17 cellular contexts compared by ENCODE assay signal in genomic region chr7:6406121-6406520, GRCh38. TPM values are rescaled to one million over a fixed set of nuclear protein-coding genes. Genes with fewer than 3 reads are reported as not detected.
A peak's percentile ranks its signal among the peaks of the same experiment; 100 is the strongest.
DNase-seq lines count a peak whose midpoint lies in the region; ATAC-seq, FAIRE-seq and TF ChIP-seq lines count a peak whose summit lies in the region.
"Had no signal": no experiment of that assay in that cellular context is flagged by ENCODE, and none has a peak within 500 bp of the region (broad histone marks: within the 10 kb centered on the region; RNA-seq: fewer than 3 reads in every experiment).

No MANE protein-coding gene starts in this region.

- H3K4me1 ChIP-seq in HepG2 (ENCODE audit: insufficient read depth, low read length) (no peaks in the 10 kb centered on the region), right lobe of liver (no peaks in the 10 kb centered on the region), HCT116 (ENCODE audit: control insufficient read depth in 1 of 2, insufficient read depth in 2 of 2, low read length in 2 of 2) (no peaks in the 10 kb centered on the region), kidney (ENCODE audit: control insufficient read depth in 1 of 2, insufficient read depth in 1 of 2, low read depth in 1 of 2, low read length in 2 of 2) (no peaks in the 10 kb centered on the region), neuronal stem cell (ENCODE audit: control insufficient read depth in 2 of 2, insufficient read depth in 1 of 2, low read depth in 1 of 2, low read length in 2 of 2) (peaks cover 0 to 4% of the 10 kb centered on the region in 2 donors)

- H3K4ac ChIP-seq in neuronal stem cell (ENCODE audit: low read length), result no peak overlapping the region

- no peak for TF ChIP-seq EP300 in HepG2 (IDR thresholded peaks at IDR 0.05; ENCODE audit: low read depth in 2 of 2, low read length in 2 of 2)
- no peak for TF ChIP-seq EP300 in HepG2 (CRISPR knock-in tag; IDR thresholded peaks at IDR 0.05; ENCODE audit: borderline replicate concordance)

- no peak overlapping the region for H2BK5ac ChIP-seq in neuronal stem cell (ENCODE audit: low read length)

- H3K4me3 Mint-ChIP-seq in stimulated activated naive B cell treated with anti-CD40 and anti-IgM and Interleukin-4, amounts not matched to agents 10 μg/mL and 1 μg/mL and 100 μg/mL, for 72 hours, result no peak overlapping the region

- no peak overlapping the region for H3K14ac ChIP-seq in neuronal stem cell (ENCODE audit: low read length)

- ATAC-seq in HepG2, result no peak
- ATAC-seq in right lobe of liver, result no peak
- ATAC-seq in HCT116, result no peak
- ATAC-seq in stimulated activated naive B cell treated with anti-CD40 and anti-IgM and Interleukin-4, amounts not matched to agents 10 μg/mL and 1 μg/mL and 100 μg/mL, for 72 hours (replicated peaks), result peak in 1 of 2 donors; percentile 10

- no peak overlapping the region for H2BK15ac ChIP-seq in neuronal stem cell (ENCODE audit: low read length)

- CTCF ChIA-PET in HepG2 (lab: Yijun Ruan, JAX; ENCODE audit: low intra/inter-chr PET ratio, low total read pairs) (no interaction called here), HCT116 (lab: Charles Lee) (no interaction called here)

- WGBS in HepG2 (ENCODE audit: low lambda C conversion rate), result 90% methylated on average over 5 of the region's 5 CpGs
- WGBS in right lobe of liver (ENCODE audit: insufficient coverage, low coverage, low lambda C conversion rate, missing lambda C conversion rate), result 88% methylated on average over 5 of the region's 5 CpGs
- WGBS in neuronal stem cell (ENCODE audit: extremely low coverage in 2 of 2, insufficient read length in 2 of 2, insufficient replicate concordance in 1 of 2), 2 donors, result no CpG with 5 or more reads among the region's 5 CpGs

- H3K27ac Mint-ChIP-seq in stimulated activated naive B cell treated with anti-CD40 and anti-IgM and Interleukin-4, amounts not matched to agents 10 μg/mL and 1 μg/mL and 100 μg/mL, for 72 hours, result peak overlapping the region; percentile 63

- no peak for FAIRE-seq in HepG2 (lab: Jason Lieb, UNC)
- FAIRE-seq in kidney (lab: Jason Lieb, UNC), result no peak
- FAIRE-seq: D721Med had no signal

- H3K27me3 Mint-ChIP-seq in stimulated activated naive B cell treated with anti-CD40 and anti-IgM and Interleukin-4, amounts not matched to agents 10 μg/mL and 1 μg/mL and 100 μg/mL, for 72 hours, result no peaks in the 10 kb centered on the region

- H2BK120ac ChIP-seq in neuronal stem cell (ENCODE audit: low read depth, low read length), result no peak overlapping the region

- TF ChIP-seq POLR2A in HepG2 (IDR thresholded peaks at IDR 0.05; ENCODE audit: insufficient read depth in 1 of 2, low read depth in 2 of 2, low read length in 2 of 2) (no peak), right lobe of liver (IDR thresholded peaks at IDR 0.05) (no peak), HCT116 (IDR thresholded peaks at IDR 0.05; ENCODE audit: borderline replicate concordance, extremely low read depth, insufficient read depth, insufficient read length) (no peak)

- no peak overlapping the region for H3K18ac ChIP-seq in neuronal stem cell (ENCODE audit: low read length)

- H3K36me3 ChIP-seq in HepG2 (replicated peaks in 1 of 2; ENCODE audit: control insufficient read depth in 1 of 2, insufficient read depth in 2 of 2, low read length in 2 of 2) (peaks cover 25 to 77% of the 10 kb centered on the region in 2 experiments), right lobe of liver (peaks cover 2 to 83% (median 32%) of the 10 kb centered on the region in 4 donors), HCT116 (ENCODE audit: control insufficient read depth in 1 of 2, insufficient read depth in 2 of 2, low read length in 2 of 2) (peaks cover 24 to 56% of the 10 kb centered on the region in 2 experiments; a peak in 3 of 4 replicates), kidney (ENCODE audit: control insufficient read depth in 1 of 2, insufficient read depth in 2 of 2, low read length in 2 of 2) (peaks cover 45 to 63% of the 10 kb centered on the region in 2 donors), neuronal stem cell (replicated peaks in 1 of 2; ENCODE audit: control insufficient read depth in 2 of 2, insufficient read depth in 2 of 2, low read length in 2 of 2) (peaks cover 49 to 94% of the 10 kb centered on the region in 2 donors)

- H3K27ac ChIP-seq in HepG2 (ENCODE audit: extremely low read length, insufficient read depth, low read length) (no peak overlapping the region), right lobe of liver (no peak overlapping the region), HCT116 (ENCODE audit: low read depth, low read length) (no peak overlapping the region), kidney (ENCODE audit: low read depth in 2 of 2, low read length in 2 of 2) (no peak overlapping the region), neuronal stem cell (replicated peaks; ENCODE audit: low read length) (no peak overlapping the region)
- H3K27ac ChIP-seq: KMS-11 had no signal

- no peak overlapping the region for H3K4me3 ChIP-seq in HepG2 (replicated peaks in 1 of 3; ENCODE audit: insufficient read depth in 1 of 3, low read depth in 2 of 3, low read length in 3 of 3)
- no peak overlapping the region for H3K4me3 ChIP-seq in right lobe of liver
- H3K4me3 ChIP-seq in HCT116 (replicated peaks in 1 of 2; ENCODE audit: low read depth in 1 of 2, low read length in 2 of 2), result no peak overlapping the region
- H3K4me3 ChIP-seq in kidney (ENCODE audit: low read length in 2 of 2), result no peak overlapping the region
- no peak overlapping the region for H3K4me3 ChIP-seq in neuronal stem cell (ENCODE audit: low read length in 2 of 2)
- H3K4me3 ChIP-seq: MG63 had no signal

- H2AK5ac ChIP-seq in neuronal stem cell (ENCODE audit: low read depth, low read length), result no peak overlapping the region

- TF ChIP-seq CTCF in HepG2 (CRISPR knock-in tag; IDR thresholded peaks at IDR 0.05) (no peak), right lobe of liver (IDR thresholded peaks at IDR 0.05) (no peak), HCT116 (IDR thresholded peaks at IDR 0.05 in 2 of 3, conservative IDR thresholded peaks at IDR 0.05 in 1 of 3; ENCODE audit: borderline replicate concordance in 1 of 3, insufficient read depth in 1 of 3, low read depth in 2 of 3, low read length in 2 of 3) (no peak), kidney (IDR thresholded peaks at IDR 0.05; ENCODE audit: borderline replicate concordance, extremely low read depth, insufficient read depth) (no peak)

- H3K79me1 ChIP-seq in neuronal stem cell (ENCODE audit: low read depth, low read length), result peaks cover 2% of the 10 kb centered on the region

- H3K9me2 ChIP-seq in HCT116 (ENCODE audit: insufficient read depth), result no peaks in the 10 kb centered on the region

- RAD21 ChIA-PET in HCT116 (lab: Charles Lee; ENCODE audit: low non-redundant PET in 1 of 2, low total read pairs in 2 of 2, uncharacterized antibody in 2 of 2, unreplicated experiment in 2 of 2), result no interaction called here

- peaks cover 11% of the 10 kb centered on the region for H4K20me1 ChIP-seq in HepG2 (ENCODE audit: insufficient read depth, low read length)
- no peaks in the 10 kb centered on the region for H4K20me1 ChIP-seq in HCT116 (ENCODE audit: insufficient read depth)

- H3K9ac ChIP-seq in HepG2 (ENCODE audit: insufficient read depth, low read depth, low read length), result no peak overlapping the region
- H3K9ac ChIP-seq in HCT116 (ENCODE audit: low read length), result no peak overlapping the region
- H3K9ac ChIP-seq in kidney (ENCODE audit: low read length in 2 of 2), result no peak overlapping the region
- H3K9ac ChIP-seq in neuronal stem cell (ENCODE audit: low read depth, low read length, poor library complexity), result no peak overlapping the region
- H3K9ac ChIP-seq: KMS-11 had no signal

- in situ Hi-C loops in HepG2 (cut with HindIII; ENCODE audit: extremely low pct_ligation_motif_present, low pct_unique_long_range_greater_than_20kb), result no loop called here

- H2AFZ ChIP-seq in HepG2 (ENCODE audit: low read length), result no peak overlapping the region
- no peak overlapping the region for H2AFZ ChIP-seq in HCT116 (ENCODE audit: low read depth, low read length, poor library complexity, severe bottlenecking)
- H2AFZ ChIP-seq in neuronal stem cell (ENCODE audit: low read length), result no peak overlapping the region

- no peaks in the 10 kb centered on the region for H3K79me2 ChIP-seq in HepG2 (ENCODE audit: insufficient read depth, low read length)
- H3K79me2 ChIP-seq in HCT116 (ENCODE audit: insufficient read depth, low read length), result peaks cover 25% of the 10 kb centered on the region

- H3K4me1 Mint-ChIP-seq in stimulated activated naive B cell treated with anti-CD40 and anti-IgM and Interleukin-4, amounts not matched to agents 10 μg/mL and 1 μg/mL and 100 μg/mL, for 72 hours, result peaks cover 5 to 7% of the 10 kb centered on the region in 2 donors

- TF ChIP-seq RAD21 in HepG2 (CRISPR knock-in tag; IDR thresholded peaks at IDR 0.05), result no peak
- no peak for TF ChIP-seq RAD21 in HCT116 (IDR thresholded peaks at IDR 0.05; ENCODE audit: low read depth)

- no peaks in the 10 kb centered on the region for H3K9me3 Mint-ChIP-seq in stimulated activated naive B cell treated with anti-CD40 and anti-IgM and Interleukin-4, amounts not matched to agents 10 μg/mL and 1 μg/mL and 100 μg/mL, for 72 hours

- H2BK12ac ChIP-seq in neuronal stem cell (ENCODE audit: low read length), result no peak overlapping the region

- no peak overlapping the region for H3K23ac ChIP-seq in neuronal stem cell (ENCODE audit: low read depth, low read length, poor library complexity)

- POLR2A ChIA-PET in HepG2 (lab: Yijun Ruan, JAX), result interaction anchor here (0.5 kb wide), 1 partner anchor 10 kb away, joined by 3 read pairs; no protein-coding TSS in a partner anchor
- POLR2A ChIA-PET in HCT116 (lab: Charles Lee), result no interaction called here

- peaks cover 62 to 64% of the 10 kb centered on the region in 2 donors for H3K36me3 Mint-ChIP-seq in stimulated activated naive B cell treated with anti-CD40 and anti-IgM and Interleukin-4, amounts not matched to agents 10 μg/mL and 1 μg/mL and 100 μg/mL, for 72 hours

- H4K91ac ChIP-seq in neuronal stem cell (ENCODE audit: low read depth, low read length, poor library complexity), result no peak overlapping the region

- no peak overlapping the region for H3K4me2 ChIP-seq in HepG2 (ENCODE audit: low read depth, low read length)
- H3K4me2 ChIP-seq in HCT116 (ENCODE audit: low read length), result no peak overlapping the region
- H3K4me2 ChIP-seq in neuronal stem cell (ENCODE audit: insufficient read depth, low read length, poor library complexity, severe bottlenecking), result no peak overlapping the region
- H3K4me2 ChIP-seq: KMS-11 had no signal

- H3K9me3 ChIP-seq in HepG2 (ENCODE audit: low read length) (no peaks in the 10 kb centered on the region), right lobe of liver (no peaks in the 10 kb centered on the region), HCT116 (ENCODE audit: control insufficient read depth in 1 of 2, insufficient read depth in 1 of 2, low read depth in 1 of 2, low read length in 2 of 2) (no peaks in the 10 kb centered on the region), kidney (ENCODE audit: control insufficient read depth in 1 of 2, low read length in 2 of 2) (no peaks in the 10 kb centered on the region), neuronal stem cell (replicated peaks in 1 of 2; ENCODE audit: control insufficient read depth in 2 of 2, insufficient read depth in 1 of 2, low read depth in 1 of 2, low read length in 2 of 2) (no peaks in the 10 kb centered on the region)
- H3K9me3 ChIP-seq: MG63 had no signal

- DNase-seq in HepG2 (ENCODE audit: low spot score), result no peak
- no peak for DNase-seq in right lobe of liver
- DNase-seq in HCT116 (ENCODE audit: low read depth, low spot score), result no peak
- DNase-seq in kidney, result peak; percentile 0
- no peak for DNase-seq in stimulated activated naive B cell treated with anti-CD40 and anti-IgM and Interleukin-4, amounts not matched to agents 10 μg/mL and 1 μg/mL and 100 μg/mL, for 72 hours
- no peak for DNase-seq in H4 (ENCODE audit: low spot score)
- no peak for DNase-seq in activated gamma-delta T cell treated with Interleukin-2 at 50 U/mL for 16 hours
- DNase-seq in neuronal stem cell (ENCODE audit: low spot score), result no peak
- DNase-seq: AML-193, DMS79, MG63, NCI-H1092 treated with DMSO at 0.1 percent for 48 hours, NCI-H2081 treated with DMSO at 0.1 percent for 48 hours, NCI-H2227 treated with DMSO at 0.1 percent for 48 hours, NCI-H524 had no signal

- H4K8ac ChIP-seq in neuronal stem cell (ENCODE audit: low read depth, low read length), result no peak overlapping the region

- no TSS peak for BruUV-seq in HepG2 (replicated peaks; lab: Mats Ljungman, UMichigan)
- BruUV-seq in HCT116 (replicated peaks; lab: Mats Ljungman, UMichigan), result no TSS peak

- intact Hi-C loops in HepG2 (cut with micrococcal nuclease; ENCODE audit: unreplicated experiment), result no loop called here
- intact Hi-C loops in right lobe of liver (cut with DNase I), result no loop called here
- intact Hi-C loops in HCT116 (cut with micrococcal nuclease), result no loop called here
- intact Hi-C loops in kidney (cut with DNase I), result no loop called here

- H3K27me3 ChIP-seq in HepG2 (ENCODE audit: control insufficient read depth in 1 of 2, insufficient read depth in 2 of 2, low read length in 2 of 2) (no peaks in the 10 kb centered on the region), right lobe of liver (no peaks in the 10 kb centered on the region), HCT116 (ENCODE audit: insufficient read depth, low read length) (no peaks in the 10 kb centered on the region), neuronal stem cell (ENCODE audit: control insufficient read depth in 3 of 3, insufficient read depth in 3 of 3, low read depth in 1 of 3, low read length in 3 of 3) (no peaks in the 10 kb centered on the region)
- H3K27me3 ChIP-seq: MG63 had no signal

RNA-seq across cellular contexts. Expression of gene RAC1, which starts 31.8 kb away (rescaled TPM):
- total RNA-seq in HepG2 (2016; rRNA removed; fragmentation: Illumina TruSeq; extraction: Trizol), result 80.7 and 92.3 TPM in 2 replicates
- total RNA-seq in HepG2 (2016; cell fraction: cytosol; rRNA removed; fragmentation: Illumina TruSeq; extraction: Trizol; ENCODE audit: low read depth), result 33.7 and 42.8 TPM in 2 replicates
- 79.1 and 81.6 TPM in 2 replicates for total RNA-seq in HepG2 (2016; cell fraction: insoluble cytoplasmic fraction; rRNA removed; fragmentation: Illumina TruSeq; extraction: Trizol)
- 68.4 and 78.8 TPM in 2 replicates for total RNA-seq in HepG2 (2016; cell fraction: membrane; rRNA removed; fragmentation: Illumina TruSeq; extraction: Trizol)
- total RNA-seq in HepG2 (2016; cell fraction: nucleus; rRNA removed; fragmentation: Illumina TruSeq; extraction: Trizol), result 43.3 and 45.3 TPM in 2 replicates
- polyA plus RNA-seq in HepG2 (2011; rRNA removed), result 183 and 228 TPM in 2 replicates
- 157 and 234 TPM in 2 replicates for polyA plus RNA-seq in HepG2 (2011; cell fraction: cytosol; rRNA removed)
- 75.7 and 78.6 TPM in 2 replicates for polyA plus RNA-seq in HepG2 (2011; cell fraction: nucleus; rRNA removed)
- polyA plus RNA-seq in HepG2 (2012), result 160 and 216 TPM in 2 replicates
- 133 and 156 TPM in 2 replicates for polyA plus RNA-seq in HepG2 (2016; cell fraction: cytosol; fragmentation: Illumina TruSeq; extraction: Trizol; ENCODE audit: low read depth)
- polyA plus RNA-seq in HepG2 (2016; cell fraction: insoluble cytoplasmic fraction; fragmentation: Illumina TruSeq; extraction: Trizol; ENCODE audit: low read depth), result 227 and 254 TPM in 2 replicates
- 179 and 194 TPM in 2 replicates for polyA plus RNA-seq in HepG2 (2016; cell fraction: membrane; fragmentation: Illumina TruSeq; extraction: Trizol; ENCODE audit: low read depth)
- 148 and 169 TPM in 2 replicates for polyA plus RNA-seq in HepG2 (2016; cell fraction: nucleus; fragmentation: Illumina TruSeq; extraction: Trizol; ENCODE audit: insufficient read depth, low read depth)
- polyA minus RNA-seq in HepG2 (2011; rRNA and poly(A)+ RNA removed; ENCODE audit: low replicate concordance), result 104 and 174 TPM in 2 replicates
- polyA minus RNA-seq in HepG2 (2011; cell fraction: cytosol; rRNA and poly(A)+ RNA removed), result 92.9 and 96.5 TPM in 2 replicates
- polyA minus RNA-seq in HepG2 (2011; cell fraction: nucleus; rRNA and poly(A)+ RNA removed), result 45.4 and 62.7 TPM in 2 replicates
- total RNA-seq in right lobe of liver, result 100 to 1,000 TPM in 1 of 6 experiments, 10 to 100 TPM in 5; 72.6 to 154 (median 89.7) TPM
- 269 TPM for total RNA-seq in HCT116 (2021; ENCODE audit: unreplicated experiment)
- 312 and 339 TPM in 2 replicates for polyA plus RNA-seq in HCT116 (2012)
- 321 TPM for total RNA-seq in kidney
- 295 TPM for polyA plus RNA-seq in kidney (ENCODE audit: insufficient read depth, low read depth, low replicate concordance)
- total RNA-seq in H4 (2014; rRNA removed; shearing (Covaris generic)), result 136 and 203 TPM in 2 replicates
- polyA plus RNA-seq in neuronal stem cell (2013, experiment 1 of 2), result 260 TPM
- polyA plus RNA-seq in neuronal stem cell (2013, experiment 2 of 2), result 262 TPM

RNA-seq across cellular contexts. Expression of gene DAGLB, which starts 41.6 kb away (rescaled TPM):
- 3.6 and 7.9 TPM in 2 replicates for total RNA-seq in HepG2 (2016; rRNA removed; fragmentation: Illumina TruSeq; extraction: Trizol)
- 6.4 and 7.1 TPM in 2 replicates for total RNA-seq in HepG2 (2016; cell fraction: cytosol; rRNA removed; fragmentation: Illumina TruSeq; extraction: Trizol; ENCODE audit: low read depth)
- 3.1 and 7.2 TPM in 2 replicates for total RNA-seq in HepG2 (2016; cell fraction: insoluble cytoplasmic fraction; rRNA removed; fragmentation: Illumina TruSeq; extraction: Trizol)
- total RNA-seq in HepG2 (2016; cell fraction: membrane; rRNA removed; fragmentation: Illumina TruSeq; extraction: Trizol), result 4.0 and 4.5 TPM in 2 replicates
- 10.1 and 13.2 TPM in 2 replicates for total RNA-seq in HepG2 (2016; cell fraction: nucleus; rRNA removed; fragmentation: Illumina TruSeq; extraction: Trizol)
- 9.8 and 11.5 TPM in 2 replicates for polyA plus RNA-seq in HepG2 (2011; rRNA removed)
- polyA plus RNA-seq in HepG2 (2011; cell fraction: cytosol; rRNA removed), result 9.4 and 11.5 TPM in 2 replicates
- polyA plus RNA-seq in HepG2 (2011; cell fraction: nucleus; rRNA removed), result 20.8 and 23.8 TPM in 2 replicates
- 7.9 and 10.4 TPM in 2 replicates for polyA plus RNA-seq in HepG2 (2012)
- 1.2 and 1.8 TPM in 2 replicates for polyA plus RNA-seq in HepG2 (2016; cell fraction: cytosol; fragmentation: Illumina TruSeq; extraction: Trizol; ENCODE audit: low read depth)
- polyA plus RNA-seq in HepG2 (2016; cell fraction: insoluble cytoplasmic fraction; fragmentation: Illumina TruSeq; extraction: Trizol; ENCODE audit: low read depth), result 3.4 and 4.3 TPM in 2 replicates
- polyA plus RNA-seq in HepG2 (2016; cell fraction: membrane; fragmentation: Illumina TruSeq; extraction: Trizol; ENCODE audit: low read depth), result 2.0 and 2.2 TPM in 2 replicates
- 21.3 and 23.7 TPM in 2 replicates for polyA plus RNA-seq in HepG2 (2016; cell fraction: nucleus; fragmentation: Illumina TruSeq; extraction: Trizol; ENCODE audit: insufficient read depth, low read depth)
- 40.2 and 95.0 TPM in 2 replicates for polyA minus RNA-seq in HepG2 (2011; rRNA and poly(A)+ RNA removed; ENCODE audit: low replicate concordance)
- 9.5 and 9.9 TPM in 2 replicates for polyA minus RNA-seq in HepG2 (2011; cell fraction: cytosol; rRNA and poly(A)+ RNA removed)
- polyA minus RNA-seq in HepG2 (2011; cell fraction: nucleus; rRNA and poly(A)+ RNA removed), result 24.1 and 29.1 TPM in 2 replicates
- 10 to 100 TPM in 4 of 6 experiments, 1 to 10 TPM in 2; 8.9 to 12.7 (median 11.7) TPM for total RNA-seq in right lobe of liver
- 30.2 TPM for total RNA-seq in HCT116 (2021; ENCODE audit: unreplicated experiment)
- 17.1 and 18.3 TPM in 2 replicates for polyA plus RNA-seq in HCT116 (2012)
- 25.6 TPM for total RNA-seq in kidney
- polyA plus RNA-seq in kidney (ENCODE audit: insufficient read depth, low read depth, low replicate concordance), result 7.7 TPM
- total RNA-seq in H4 (2014; rRNA removed; shearing (Covaris generic)), result 16.2 and 29.2 TPM in 2 replicates
- polyA plus RNA-seq in neuronal stem cell (2013, experiment 1 of 2), result 10.6 TPM
- 9.4 TPM for polyA plus RNA-seq in neuronal stem cell (2013, experiment 2 of 2)

RNA-seq across cellular contexts. Expression of gene FAM220A, which starts 57.4 kb away (rescaled TPM):
- total RNA-seq in HepG2 (2016; rRNA removed; fragmentation: Illumina TruSeq; extraction: Trizol) (12.0 and 14.7 TPM in 2 replicates), right lobe of liver (1 to 10 TPM; 3.5 to 9.5 (median 5.5) TPM), HCT116 (2021; ENCODE audit: unreplicated experiment) (17.4 TPM), kidney (11.6 TPM)
- total RNA-seq in HepG2 (2016; cell fraction: cytosol; rRNA removed; fragmentation: Illumina TruSeq; extraction: Trizol; ENCODE audit: low read depth), result 8.8 TPM in 2 replicates
- 12.4 and 12.8 TPM in 2 replicates for total RNA-seq in HepG2 (2016; cell fraction: insoluble cytoplasmic fraction; rRNA removed; fragmentation: Illumina TruSeq; extraction: Trizol)
- 24.5 and 25.6 TPM in 2 replicates for total RNA-seq in HepG2 (2016; cell fraction: membrane; rRNA removed; fragmentation: Illumina TruSeq; extraction: Trizol)
- 6.4 and 7.1 TPM in 2 replicates for total RNA-seq in HepG2 (2016; cell fraction: nucleus; rRNA removed; fragmentation: Illumina TruSeq; extraction: Trizol)
- polyA plus RNA-seq in HepG2 (2011; rRNA removed) (10.2 and 10.5 TPM in 2 replicates), kidney (ENCODE audit: insufficient read depth, low read depth, low replicate concordance) (11.8 TPM)
- polyA plus RNA-seq in HepG2 (2011; cell fraction: cytosol; rRNA removed), result 8.5 and 10.8 TPM in 2 replicates
- 3.0 and 4.0 TPM in 2 replicates for polyA plus RNA-seq in HepG2 (2011; cell fraction: nucleus; rRNA removed)
- 8.1 and 8.3 TPM in 2 replicates for polyA plus RNA-seq in HepG2 (2012)
- 10.3 and 11.6 TPM in 2 replicates for polyA plus RNA-seq in HepG2 (2016; cell fraction: cytosol; fragmentation: Illumina TruSeq; extraction: Trizol; ENCODE audit: low read depth)
- polyA plus RNA-seq in HepG2 (2016; cell fraction: insoluble cytoplasmic fraction; fragmentation: Illumina TruSeq; extraction: Trizol; ENCODE audit: low read depth), result 16.3 and 16.9 TPM in 2 replicates
- polyA plus RNA-seq in HepG2 (2016; cell fraction: membrane; fragmentation: Illumina TruSeq; extraction: Trizol; ENCODE audit: low read depth), result 20.2 and 22.5 TPM in 2 replicates
- 8.1 and 8.6 TPM in 2 replicates for polyA plus RNA-seq in HepG2 (2016; cell fraction: nucleus; fragmentation: Illumina TruSeq; extraction: Trizol; ENCODE audit: insufficient read depth, low read depth)
- 12.7 and 12.9 TPM in 2 replicates for polyA minus RNA-seq in HepG2 (2011; rRNA and poly(A)+ RNA removed; ENCODE audit: low replicate concordance)
- polyA minus RNA-seq in HepG2 (2011; cell fraction: cytosol; rRNA and poly(A)+ RNA removed), result 11.9 and 15.0 TPM in 2 replicates
- polyA minus RNA-seq in HepG2 (2011; cell fraction: nucleus; rRNA and poly(A)+ RNA removed), result 4.0 and 4.7 TPM in 2 replicates
- 12.0 and 13.3 TPM in 2 replicates for polyA plus RNA-seq in HCT116 (2012)
- 52.1 and 58.0 TPM in 2 replicates for total RNA-seq in H4 (2014; rRNA removed; shearing (Covaris generic))
- polyA plus RNA-seq in neuronal stem cell (2013, experiment 1 of 2), result 17.8 TPM
- polyA plus RNA-seq in neuronal stem cell (2013, experiment 2 of 2), result 15.1 TPM

Comparison
In these comparisons a context has a peak if more than half of its experiments do, and no peak if none do; other contexts are left out.
1. Of the 20 proteins assayed by ChIP-seq in both HepG2 and HCT116: peak only in HepG2: none; only in HCT116: POLR2AphosphoS5; in both: none; in neither: 19.